19 cellular contexts compared by ENCODE assay signal in genomic region chr1:29593601-29594382, GRCh38.
DNase-seq lines count a peak whose midpoint lies in the region; ATAC-seq lines count a peak whose summit lies in the region.
"Had no signal": no experiment of that assay in that cellular context is flagged by ENCODE, and none has a peak within 500 bp of the region (broad histone marks: within the 10 kb centered on the region; RNA-seq: fewer than 3 reads in every experiment).

No MANE protein-coding gene starts in this region.

- no peak overlapping the region for H3K27ac ChIP-seq in GM23248
- H3K27ac ChIP-seq: Peyer's patch had no signal

- H2AFZ ChIP-seq in GM23248: no peak overlapping the region

- WGBS in GM23248 (ENCODE audit: low coverage in 1 of 2, low lambda C conversion rate in 2 of 2, missing lambda C conversion rate in 2 of 2), 2 experiments: 62 to 63% methylated on average over 4 of the region's 4 CpGs

- no peaks in the 10 kb centered on the region; the same call in 1 of the 2 replicates for H3K4me1 ChIP-seq in GM23248 (ENCODE audit: insufficient read depth)
- H3K4me1 ChIP-seq: BE2C, HAP-1, Peyer's patch had no signal

- no peak overlapping the region for H3K9ac ChIP-seq in GM23248

- H3K4me3 ChIP-seq in GM23248: no peak overlapping the region
- H3K4me3 ChIP-seq: HAP-1, K562, Peyer's patch had no signal

- no peak overlapping the region for H3K4me2 ChIP-seq in GM23248 (ENCODE audit: unreplicated experiment)

- no peaks in the 10 kb centered on the region for H3K27me3 ChIP-seq in GM23248 (replicated peaks; ENCODE audit: insufficient read depth)
- H3K27me3 ChIP-seq: BE2C, Peyer's patch had no signal

- no peak for ATAC-seq in GM21737 (IDR thresholded peaks at IDR 0.05; ENCODE audit: unreplicated experiment)
- no peak for ATAC-seq in HG03521 (IDR thresholded peaks at IDR 0.05; ENCODE audit: unreplicated experiment)
- ATAC-seq: K562 had no signal

- no peaks in the 10 kb centered on the region for H3K9me2 ChIP-seq in GM23248 (ENCODE audit: insufficient read depth)

- DNase-seq in D341Med (ENCODE audit: low spot score) (peak; percentile 10), GM23248 (peak; percentile 29), ecto neural progenitor cell (ENCODE audit: low spot score) (peak; percentile 38), kidney tubule cell (ENCODE audit: low spot score) (peak; percentile 56), SKM-1 treated with dmso at 0.1 percent for 144 hours (lab: John Stamatoyannopoulos, UW; ENCODE audit: unreplicated experiment) (no peak), dedifferentiated amniotic fluid mesenchymal stem cell (ENCODE audit: extremely low spot score) (no peak)
- DNase-seq: BE2C, EL, NCI-H1092 treated with DMSO at 0.1 percent for 48 hours, NCI-H1436 treated with DMSO at 0.1 percent for 48 hours, NCI-H2029, NCI-H2227 treated with DMSO at 0.1 percent for 48 hours, NCI-H510A, NCI-H748 treated with DMSO at 0.1 percent for 48 hours, Peyer's patch had no signal

- in situ Hi-C loops in GM23248 (cut with MboI): no loop called here

- no peaks in the 10 kb centered on the region for H3K36me3 ChIP-seq in GM23248 (ENCODE audit: low read depth)
- H3K36me3 ChIP-seq: BE2C, HAP-1, Peyer's patch had no signal

- H3K9me3 ChIP-seq in GM23248 (ENCODE audit: low read depth): no peaks in the 10 kb centered on the region
- H3K9me3 ChIP-seq: BE2C, HAP-1, Peyer's patch had no signal

- H3F3A ChIP-seq in GM23248 (ENCODE audit: insufficient read depth): no peaks in the 10 kb centered on the region

- H4K20me1 ChIP-seq in GM23248 (ENCODE audit: insufficient read depth): no peaks in the 10 kb centered on the region

- no peaks in the 10 kb centered on the region for H3K79me2 ChIP-seq in GM23248 (ENCODE audit: insufficient read depth)

Comparison
In these comparisons a context has a peak if more than half of its experiments do, and no peak if none do; other contexts are left out.
1. DNase-seq: peak in D341Med (single experiment), GM23248 (single experiment), ecto neural progenitor cell (single experiment) and kidney tubule cell (single experiment); none in SKM-1 treated with dmso at 0.1 percent for 144 hours (single experiment) and dedifferentiated amniotic fluid mesenchymal stem cell (single experiment).